Comparison of ENCODE assay signal across 29 cellular contexts in the genomic region with DNA sequence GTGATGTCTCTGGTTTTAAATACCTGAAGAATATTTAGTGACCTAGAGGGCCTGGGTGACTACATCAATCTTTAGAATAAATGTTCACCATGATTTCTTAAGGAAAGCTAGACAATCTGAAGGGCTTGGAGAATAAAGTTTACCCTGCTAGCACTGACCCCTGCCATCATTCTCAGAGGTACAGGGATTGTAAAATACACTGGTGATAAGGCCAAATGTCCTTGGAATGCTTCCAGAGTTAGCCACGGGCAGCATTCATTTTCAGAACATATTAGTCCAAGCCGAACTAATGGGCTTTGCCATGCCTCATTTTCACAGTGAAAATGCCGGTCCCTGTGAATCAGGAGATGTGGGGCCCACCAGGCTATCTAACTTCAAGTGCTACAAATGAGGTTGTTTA.
"Had no signal": no experiment of that assay in that cellular context is flagged by ENCODE, and none has a peak within 500 bp of the region (broad histone marks: within the 10 kb centered on the region; RNA-seq: fewer than 3 reads in every experiment).

No MANE protein-coding gene starts in this region.

- H3K4me3 Mint-ChIP-seq: mesothelial cell of epicardium; naive B cell; natural killer cell; nephron progenitor cell; neural progenitor cell; stimulated activated memory B cell treated with anti-CD40 and anti-IgM and Interleukin-4, amounts not matched to agents 10 μg/mL and 1 μg/mL and 100 μg/mL, for 72 hours; stimulated activated naive CD8-positive, alpha-beta T cell treated with anti-CD3 and anti-CD28 coated beads, Interleukin-15, amount 100 ng/mL, for 72 hours had no signal

- H3K9me3 Mint-ChIP-seq: nephron progenitor cell had no signal

- H3K27me3 Mint-ChIP-seq: naive B cell; stimulated activated memory B cell treated with anti-CD40 and anti-IgM and Interleukin-4, amounts not matched to agents 10 μg/mL and 1 μg/mL and 100 μg/mL, for 72 hours; stimulated activated naive CD8-positive, alpha-beta T cell treated with anti-CD3 and anti-CD28 coated beads, Interleukin-15, amount 100 ng/mL, for 72 hours had no signal

- H3K27ac ChIP-seq: left lung, neural progenitor cell, neutrophil, parathyroid adenoma, psoas muscle, right lobe of liver, tibial nerve, upper lobe of left lung, vagina had no signal

- H3K27ac Mint-ChIP-seq: mesothelial cell of epicardium; naive B cell; natural killer cell; nephron progenitor cell; neural progenitor cell; stimulated activated memory B cell treated with anti-CD40 and anti-IgM and Interleukin-4, amounts not matched to agents 10 μg/mL and 1 μg/mL and 100 μg/mL, for 72 hours; stimulated activated naive CD8-positive, alpha-beta T cell treated with anti-CD3 and anti-CD28 coated beads, Interleukin-15, amount 100 ng/mL, for 72 hours had no signal

- H3K4me2 ChIP-seq: neural progenitor cell, smooth muscle cell had no signal

- ATAC-seq: left colon; left lung; natural killer cell; psoas muscle; right lobe of liver; stimulated activated memory B cell treated with anti-CD40 and anti-IgM and Interleukin-4, amounts not matched to agents 10 μg/mL and 1 μg/mL and 100 μg/mL, for 72 hours; stimulated activated naive CD8-positive, alpha-beta T cell treated with anti-CD3 and anti-CD28 coated beads, Interleukin-15, amount 100 ng/mL, for 72 hours had no signal

- H3K36me3 Mint-ChIP-seq: mesothelial cell of epicardium; naive B cell; natural killer cell; neural progenitor cell; stimulated activated memory B cell treated with anti-CD40 and anti-IgM and Interleukin-4, amounts not matched to agents 10 μg/mL and 1 μg/mL and 100 μg/mL, for 72 hours had no signal

- FAIRE-seq: keratinocyte had no signal

- H3K79me2 ChIP-seq: parathyroid adenoma had no signal

- DNase-seq: hippocampal formation; kidney glomerular epithelial cell; left colon; left lung; mesendoderm; naive B cell; natural killer cell; nephron progenitor cell; occipital lobe; psoas muscle; right lobe of liver; stimulated activated CD4-positive, alpha-beta T cell treated with anti-CD3 and anti-CD28 coated beads, Interleukin-1b, Interleukin-23, amount 100 ng/mL, for 48 hours; stimulated activated CD4-positive, alpha-beta T cell treated with anti-CD3 and anti-CD28 coated beads, Interleukin-2, amount 100 ng/mL, for 48 hours; stimulated activated CD4-positive, alpha-beta T cell treated with anti-CD3 and anti-CD28 coated beads, Interleukin-4, amount 100 ng/mL, for 4 hours; stimulated activated CD8-positive, alpha-beta memory T cell treated with anti-CD3 and anti-CD28 coated beads, Interleukin-4, amount 100 ng/mL, for 48 hours; stimulated activated naive CD4-positive, alpha-beta T cell treated with Interleukin-2 at 50 U/mL for 16 hours; stimulated activated naive CD8-positive, alpha-beta T cell treated with anti-CD3 and anti-CD28 coated beads, Interleukin-15, amount 100 ng/mL, for 72 hours; substantia nigra; upper lobe of left lung had no signal

- H3K4me3 ChIP-seq: left lung, lung, neural progenitor cell, psoas muscle, right lobe of liver, smooth muscle cell, tibial nerve, upper lobe of left lung, vagina had no signal

- H3K4me1 ChIP-seq: left lung, parathyroid adenoma, psoas muscle, right lobe of liver, tibial nerve, upper lobe of left lung, vagina had no signal

- H3K9me3 ChIP-seq: left lung, neutrophil, psoas muscle, right lobe of liver, tibial nerve, upper lobe of left lung, vagina had no signal

- H3K9ac ChIP-seq: neural progenitor cell, parathyroid adenoma had no signal

- H2AFZ ChIP-seq: neural progenitor cell, parathyroid adenoma had no signal

- H3K4me1 Mint-ChIP-seq: mesothelial cell of epicardium; naive B cell; natural killer cell; nephron progenitor cell; stimulated activated memory B cell treated with anti-CD40 and anti-IgM and Interleukin-4, amounts not matched to agents 10 μg/mL and 1 μg/mL and 100 μg/mL, for 72 hours; stimulated activated naive CD8-positive, alpha-beta T cell treated with anti-CD3 and anti-CD28 coated beads, Interleukin-15, amount 100 ng/mL, for 72 hours had no signal

- H3K36me3 ChIP-seq: left lung, neural progenitor cell, neutrophil, right lobe of liver, tibial nerve, upper lobe of left lung, vagina had no signal

- H3K27me3 ChIP-seq: left lung, neural progenitor cell, neutrophil, right lobe of liver, tibial nerve, upper lobe of left lung, vagina had no signal
